In genomic region chr22:37163618-37164534, GRCh38 we compare ENCODE assay signal across 1 cellular context.
A peak's percentile ranks its signal among the peaks of the same experiment; 100 is the strongest.
TF ChIP-seq lines count a peak whose summit lies in the region.

No MANE protein-coding gene starts in this region.

TF ChIP-seq in GM12878, 131 proteins besides CTCF, POLR2A, EP300 and RAD21 (continued from another document and continues in another):
- TF ChIP-seq ZNF687 (IDR thresholded peaks at IDR 0.05) (peak; percentile 92; the same call in 1 of the 2 replicates), SMC3 (IDR thresholded peaks at IDR 0.05; ENCODE audit: borderline replicate concordance, low read length) (peak; percentile 10; the same call in 1 of the 2 replicates), GATAD2B (conservative IDR thresholded peaks at IDR 0.05; ENCODE audit: low read depth) (peak; percentile 91), SIN3A (IDR thresholded peaks at IDR 0.05; ENCODE audit: low read depth, low read length) (no peak), HCFC1 (IDR thresholded peaks at IDR 0.05; ENCODE audit: low read length) (no peak), NFYA (IDR thresholded peaks at IDR 0.05; ENCODE audit: borderline replicate concordance, low read depth, low read length) (no peak), SUPT20H (IDR thresholded peaks at IDR 0.05; ENCODE audit: borderline replicate concordance, control insufficient read depth, low read depth, low read length) (no peak), ZNF384 (IDR thresholded peaks at IDR 0.05; ENCODE audit: borderline replicate concordance, low read depth, low read length) (no peak), PKNOX1 (IDR thresholded peaks at IDR 0.05) (peak; percentile 91), RAD51 (IDR thresholded peaks at IDR 0.05) (no peak), POLR2AphosphoS2 (IDR thresholded peaks at IDR 0.05; ENCODE audit: low read depth, low read length) (0 out of 2 replicates have a peak, but pooled peaks have one; percentile 35), CREB1 (IDR thresholded peaks at IDR 0.05; ENCODE audit: low read depth) (no peak), ZBTB33 (IDR thresholded peaks at IDR 0.05) (no peak), E2F4 (IDR thresholded peaks at IDR 0.05; ENCODE audit: low read depth, low read length) (no peak), JUND (IDR thresholded peaks at IDR 0.05; ENCODE audit: low read depth, low read length) (no peak; the same call in 1 of the 2 replicates), FOS (IDR thresholded peaks at IDR 0.05; ENCODE audit: borderline replicate concordance, extremely low read depth, insufficient read length) (no peak), FOXK2 (IDR thresholded peaks at IDR 0.05) (no peak), CEBPB (IDR thresholded peaks at IDR 0.05; ENCODE audit: borderline replicate concordance in 1 of 2, low read depth in 2 of 2, low read length in 2 of 2) (no peak), NKRF (conservative IDR thresholded peaks at IDR 0.05) (no peak), GABPA (IDR thresholded peaks at IDR 0.05; ENCODE audit: low read depth) (no peak), HDAC6 (IDR thresholded peaks at IDR 0.05; ENCODE audit: unreplicated experiment) (no peak), ZNF207 (IDR thresholded peaks at IDR 0.05; ENCODE audit: borderline replicate concordance) (no peak), SRF (IDR thresholded peaks at IDR 0.05; ENCODE audit: low read depth in 2 of 2, low read length in 2 of 2) (peak in 1 of 2 experiments; percentile 70; a peak in 2 of 4 replicates), MEF2B (IDR thresholded peaks at IDR 0.05; ENCODE audit: partially characterized antibody, poor library complexity, severe bottlenecking) (peak; percentile 83), IRF3 (IDR thresholded peaks at IDR 0.05) (no peak), CBFB (IDR thresholded peaks at IDR 0.05; ENCODE audit: low read depth) (peak; percentile 91; the same call in 1 of the 2 replicates), STAT1 (conservative IDR thresholded peaks at IDR 0.05) (0 out of 2 replicates have a peak, but pooled peaks have one; percentile 16), BACH1 (IDR thresholded peaks at IDR 0.05; ENCODE audit: borderline replicate concordance) (peak; percentile 32), BCLAF1 (IDR thresholded peaks at IDR 0.05) (no peak), MEF2A (IDR thresholded peaks at IDR 0.05; ENCODE audit: insufficient read depth, low read depth, low read length) (no peak), MTA2 (IDR thresholded peaks at IDR 0.05; ENCODE audit: low read depth) (peak; percentile 81), ESRRA (IDR thresholded peaks at IDR 0.05; ENCODE audit: low read length) (no peak; the same call in 1 of the 2 replicates), ZBED1 (IDR thresholded peaks at IDR 0.05; ENCODE audit: borderline replicate concordance) (peak; percentile 23; the same call in 1 of the 2 replicates), LARP7 (IDR thresholded peaks at IDR 0.05) (0 out of 2 replicates have a peak, but pooled peaks have one; percentile 30), DPF2 (IDR thresholded peaks at IDR 0.05) (peak; percentile 93), IKZF1 (conservative IDR thresholded peaks at IDR 0.05) (peak; percentile 89), IRF4 (IDR thresholded peaks at IDR 0.05; ENCODE audit: low read depth, low read length) (peak; percentile 92), SMAD1 (IDR thresholded peaks at IDR 0.05; ENCODE audit: low read depth, partially characterized antibody) (no peak), PBX3 (IDR thresholded peaks at IDR 0.05; ENCODE audit: insufficient replicate concordance, low read depth, low read length) (peak; percentile 76), EZH2 (IDR thresholded peaks at IDR 0.05; ENCODE audit: borderline replicate concordance, control insufficient read depth, low read depth, low read length) (no peak), SP1 (IDR thresholded peaks at IDR 0.05; ENCODE audit: low read depth, low read length) (peak; percentile 77), ZSCAN29 (IDR thresholded peaks at IDR 0.05) (no peak), MLLT1 (IDR thresholded peaks at IDR 0.05) (peak; percentile 95), ZZZ3 (IDR thresholded peaks at IDR 0.05; ENCODE audit: control insufficient read depth, insufficient read length, low read depth) (no peak), CREM (IDR thresholded peaks at IDR 0.05; ENCODE audit: low read depth) (peak; percentile 84), BCL11A (IDR thresholded peaks at IDR 0.05; ENCODE audit: low read depth, low read length) (peak; percentile 81), FOXM1 (IDR thresholded peaks at IDR 0.05; ENCODE audit: low read depth, low read length) (no peak), NRF1 (conservative IDR thresholded peaks at IDR 0.05; ENCODE audit: low read depth, low read length) (no peak), SMARCA5 (IDR thresholded peaks at IDR 0.05) (peak; percentile 81), KDM1A (IDR thresholded peaks at IDR 0.05; ENCODE audit: borderline replicate concordance) (no peak), KAT2A (conservative IDR thresholded peaks at IDR 0.05; ENCODE audit: control insufficient read depth, low read depth, low read length) (no peak)
